31 cellular contexts compared by ENCODE assay signal in the genomic region with DNA sequence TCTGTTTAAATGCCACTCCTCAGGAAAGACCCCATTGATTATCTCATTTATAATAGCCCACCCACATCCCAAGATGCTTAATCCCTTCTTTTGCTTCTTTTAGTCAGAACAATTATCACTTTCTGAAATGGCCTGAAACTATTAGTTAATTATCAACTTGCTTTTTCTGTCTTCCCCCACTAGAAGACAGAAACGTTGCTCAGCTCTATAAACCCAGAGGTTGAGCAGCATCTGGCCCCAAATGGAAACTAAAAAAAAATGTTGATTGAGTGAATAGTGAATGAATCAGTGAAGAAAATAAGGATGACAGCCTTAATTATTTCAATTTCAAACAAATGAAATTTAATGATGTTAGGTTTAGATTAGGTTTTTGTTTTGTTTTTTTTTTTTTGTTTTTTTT.
"Had no signal": no experiment of that assay in that cellular context is flagged by ENCODE, and none has a peak within 500 bp of the region (broad histone marks: within the 10 kb centered on the region; RNA-seq: fewer than 3 reads in every experiment).

No MANE protein-coding gene starts in this region.

- H3K27ac ChIP-seq: breast epithelium, lower lobe of right lung, uterus had no signal

- DNase-seq: activated B cell treated with CpG ODN at 0.5 μM for 24 hours; activated CD4-positive, alpha-beta T cell treated with anti-CD3 and anti-CD28 coated beads for 36 hours; activated CD4-positive, alpha-beta T cell treated with anti-CD3 and anti-CD28 coated beads, Interleukin-2, amount 50 U/mL, for 4 hours; activated CD8-positive, alpha-beta memory T cell treated with anti-CD3 and anti-CD28 coated beads for 24 hours; activated CD8-positive, alpha-beta memory T cell treated with anti-CD3 and anti-CD28 coated beads, Interleukin-2, amount 50 U/mL, for 4 hours; activated naive CD4-positive, alpha-beta T cell treated with Interleukin-2 at 50 U/mL for 16 hours; activated naive CD8-positive, alpha-beta T cell treated with anti-CD3 and anti-CD28 coated beads, Interleukin-2, amount 10 ng/mL, durations not matched to agents 7 days and 5 days; activated T-cell treated with anti-CD3 and anti-CD28 coated beads, Interleukin-2, amount 50 U/mL, for 24 hours; amniotic stem cell; effector memory CD4-positive, alpha-beta T cell; head of caudate nucleus; lower lobe of right lung; mesendoderm; naive B cell; occipital lobe; posterior cingulate gyrus; retina; stimulated activated CD4-positive, alpha-beta T cell treated with anti-CD3 and anti-CD28 coated beads, Interleukin-2, amount 100 ng/mL, for 48 hours; stimulated activated CD8-positive, alpha-beta memory T cell treated with anti-CD3 and anti-CD28 coated beads, Interleukin-4, amount 100 ng/mL, for 48 hours; stimulated activated naive B cell treated with anti-CD40 and anti-IgM and Interleukin-4, amounts not matched to agents 10 μg/mL and 1 μg/mL and 100 μg/mL, for 72 hours; T1000; trophoblast cell; uterus had no signal

- H3K4me3 ChIP-seq: breast epithelium, lower lobe of right lung, uterus had no signal

- H3K4me1 ChIP-seq: breast epithelium, lower lobe of right lung, uterus had no signal

- H3K36me3 ChIP-seq: breast epithelium, lower lobe of right lung, uterus had no signal

- FAIRE-seq: colon, endothelial cell of umbilical vein, frontal cortex, islet of Langerhans had no signal

- H3K27me3 ChIP-seq: breast epithelium, uterus had no signal

- H3K9me3 ChIP-seq: breast epithelium, lower lobe of right lung, uterus had no signal

- H3K4me1 Mint-ChIP-seq: activated B cell treated with CpG ODN at 0.5 μM for 24 hours; central memory CD8-positive, alpha-beta T cell; neural crest cell had no signal

- H3K9me3 Mint-ChIP-seq: activated B cell treated with CpG ODN at 0.5 μM for 24 hours; activated naive CD8-positive, alpha-beta T cell treated with anti-CD3 and anti-CD28 coated beads, Interleukin-2, amount 10 ng/mL, durations not matched to agents 7 days and 5 days; activated T-cell treated with anti-CD3 and anti-CD28 coated beads, Interleukin-2, amount 50 U/mL, for 24 hours; central memory CD8-positive, alpha-beta T cell; neural crest cell had no signal

- H3K36me3 Mint-ChIP-seq: activated naive CD8-positive, alpha-beta T cell treated with anti-CD3 and anti-CD28 coated beads, Interleukin-2, amount 10 ng/mL, durations not matched to agents 7 days and 5 days; naive B cell; stimulated activated naive B cell treated with anti-CD40 and anti-IgM and Interleukin-4, amounts not matched to agents 10 μg/mL and 1 μg/mL and 100 μg/mL, for 72 hours had no signal

- H3K27ac Mint-ChIP-seq: activated B cell treated with CpG ODN at 0.5 μM for 24 hours; activated CD4-positive, alpha-beta T cell treated with anti-CD3 and anti-CD28 coated beads for 36 hours; activated naive CD8-positive, alpha-beta T cell treated with anti-CD3 and anti-CD28 coated beads, Interleukin-2, amount 10 ng/mL, durations not matched to agents 7 days and 5 days; activated T-cell treated with anti-CD3 and anti-CD28 coated beads, Interleukin-2, amount 50 U/mL, for 24 hours; naive B cell; stimulated activated naive B cell treated with anti-CD40 and anti-IgM and Interleukin-4, amounts not matched to agents 10 μg/mL and 1 μg/mL and 100 μg/mL, for 72 hours had no signal

- H3K4me3 Mint-ChIP-seq: activated B cell treated with CpG ODN at 0.5 μM for 24 hours; activated CD4-positive, alpha-beta T cell treated with anti-CD3 and anti-CD28 coated beads for 36 hours; activated naive CD8-positive, alpha-beta T cell treated with anti-CD3 and anti-CD28 coated beads, Interleukin-2, amount 10 ng/mL, durations not matched to agents 7 days and 5 days; activated T-cell treated with anti-CD3 and anti-CD28 coated beads, Interleukin-2, amount 50 U/mL, for 24 hours; central memory CD8-positive, alpha-beta T cell; naive B cell; neural crest cell; stimulated activated naive B cell treated with anti-CD40 and anti-IgM and Interleukin-4, amounts not matched to agents 10 μg/mL and 1 μg/mL and 100 μg/mL, for 72 hours had no signal

- ATAC-seq: activated CD4-positive, alpha-beta T cell treated with anti-CD3 and anti-CD28 coated beads for 36 hours; esophagus mucosa; lower lobe of right lung; stimulated activated naive B cell treated with anti-CD40 and anti-IgM and Interleukin-4, amounts not matched to agents 10 μg/mL and 1 μg/mL and 100 μg/mL, for 72 hours had no signal
